11 cellular contexts compared by ENCODE assay signal in genomic region chr6:90098637-90099036, GRCh38.
A peak's percentile ranks its signal among the peaks of the same experiment; 100 is the strongest.
DNase-seq lines count a peak whose midpoint lies in the region; ATAC-seq and TF ChIP-seq lines count a peak whose summit lies in the region.
"Had no signal": no experiment of that assay in that cellular context is flagged by ENCODE, and none has a peak within 500 bp of the region (broad histone marks: within the 10 kb centered on the region; RNA-seq: fewer than 3 reads in every experiment).

No MANE protein-coding gene starts in this region.

- H3K27me3 Mint-ChIP-seq in activated naive CD4-positive, alpha-beta T cell treated with anti-CD3 and anti-CD28 coated beads, Interleukin-2, amount 10 ng/mL, durations not matched to agents 7 days and 5 days = no peaks in the 10 kb centered on the region
- no peaks in the 10 kb centered on the region for H3K27me3 Mint-ChIP-seq in naive B cell

- WGBS in urinary bladder = 32% methylated on average over 6 of the region's 6 CpGs

- DNase-seq in activated naive CD4-positive, alpha-beta T cell treated with anti-CD3 and anti-CD28 coated beads, Interleukin-2, amount 10 ng/mL, durations not matched to agents 7 days and 5 days = no peak
- DNase-seq in activated naive CD4-positive, alpha-beta T cell (lab: John Stamatoyannopoulos, UW) = no peak
- DNase-seq in coronary artery (ENCODE audit: low spot score) = no peak
- no peak for DNase-seq in naive B cell
- no peak for DNase-seq in HK-2 (ENCODE audit: unreplicated experiment)
- DNase-seq: effector CD8-positive, alpha-beta T cell; GDM1; T-helper 9 cell had no signal

- no peaks in the 10 kb centered on the region for H3K36me3 ChIP-seq in urinary bladder (ENCODE audit: insufficient read depth)

- CTCF ChIA-PET in activated naive CD4-positive, alpha-beta T cell treated with anti-CD3 and anti-CD28 coated beads, Interleukin-2, amount 10 ng/mL, durations not matched to agents 7 days and 5 days (lab: Charles Lee) = interaction anchor here (0.6 to 2.7 kb wide), 8 partner anchors 11 to 190 kb away, joined by 3 to 13 read pairs (median 3); no protein-coding TSS in a partner anchor

- H3K36me3 Mint-ChIP-seq in activated naive CD4-positive, alpha-beta T cell treated with anti-CD3 and anti-CD28 coated beads, Interleukin-2, amount 10 ng/mL, durations not matched to agents 7 days and 5 days = peaks cover 47% of the 10 kb centered on the region
- peaks cover 20 to 21% of the 10 kb centered on the region in 2 donors for H3K36me3 Mint-ChIP-seq in naive B cell

- TF ChIP-seq CTCF in coronary artery (IDR thresholded peaks at IDR 0.05) = no peak

- H3K9me3 Mint-ChIP-seq in activated naive CD4-positive, alpha-beta T cell treated with anti-CD3 and anti-CD28 coated beads, Interleukin-2, amount 10 ng/mL, durations not matched to agents 7 days and 5 days = peaks cover 10% of the 10 kb centered on the region
- H3K9me3 Mint-ChIP-seq in naive B cell = peaks cover 0 to 3% (median 0%) of the 10 kb centered on the region in 7 donors

- no peak overlapping the region for H3K4me3 Mint-ChIP-seq in activated naive CD4-positive, alpha-beta T cell treated with anti-CD3 and anti-CD28 coated beads, Interleukin-2, amount 10 ng/mL, durations not matched to agents 7 days and 5 days
- H3K4me3 Mint-ChIP-seq in naive B cell = peak overlapping the region in 6 of 8 donors; percentile 21 to 71 (median 32)

- H3K4me1 ChIP-seq in urinary bladder (ENCODE audit: insufficient read depth) = no peaks in the 10 kb centered on the region

- H3K4me1 Mint-ChIP-seq in activated naive CD4-positive, alpha-beta T cell treated with anti-CD3 and anti-CD28 coated beads, Interleukin-2, amount 10 ng/mL, durations not matched to agents 7 days and 5 days = peaks cover 89% of the 10 kb centered on the region
- H3K4me1 Mint-ChIP-seq in naive B cell = peaks cover 84 to 96% (median 90%) of the 10 kb centered on the region in 3 donors

- H3K27ac ChIP-seq in coronary artery (peak overlapping the region; percentile 85 to 92), urinary bladder (ENCODE audit: low read depth) (peak overlapping the region; percentile 39)

- peak overlapping the region; percentile 78 for H3K27ac Mint-ChIP-seq in activated naive CD4-positive, alpha-beta T cell treated with anti-CD3 and anti-CD28 coated beads, Interleukin-2, amount 10 ng/mL, durations not matched to agents 7 days and 5 days
- H3K27ac Mint-ChIP-seq in naive B cell = peak overlapping the region in 5 of 6 donors; percentile 18 to 91 (median 85)

- H3K4me3 ChIP-seq in coronary artery (no peak overlapping the region), urinary bladder (ENCODE audit: low read depth, low read length) (no peak overlapping the region)

- ATAC-seq in naive B cell (ENCODE audit: low read depth in 2 of 2) (no peak), GM18870 (IDR thresholded peaks at IDR 0.05; ENCODE audit: unreplicated experiment) (no peak), HG02678 (IDR thresholded peaks at IDR 0.05; ENCODE audit: unreplicated experiment) (no peak)
